9 cellular contexts compared by ENCODE assay signal in genomic region chr11:122851366-122852011, GRCh38. TPM values are rescaled to one million over a fixed set of nuclear protein-coding genes. Genes with fewer than 3 reads are reported as not detected.
DNase-seq lines count a peak whose midpoint lies in the region; ATAC-seq and TF ChIP-seq lines count a peak whose summit lies in the region.
"Had no signal": no experiment of that assay in that cellular context is flagged by ENCODE, and none has a peak within 500 bp of the region (broad histone marks: within the 10 kb centered on the region; RNA-seq: fewer than 3 reads in every experiment).

No MANE protein-coding gene starts in this region.

- peaks cover 2% of the 10 kb centered on the region for H3K36me3 Mint-ChIP-seq in T-helper 17 cell (ENCODE audit: low read depth)
- H3K36me3 Mint-ChIP-seq in natural killer cell treated with Interleukin-12 subunit alpha and Interleukin-12 subunit beta and Interleukin-15 and Interleukin-18, amount 100 ng/mL, for 72 hours: no peaks in the 10 kb centered on the region
- no peaks in the 10 kb centered on the region for H3K36me3 Mint-ChIP-seq in osteocyte (ENCODE audit: unreplicated experiment)

- peaks cover 21% of the 10 kb centered on the region for H3K4me1 Mint-ChIP-seq in T-helper 17 cell
- peaks cover 47 to 59% of the 10 kb centered on the region in 2 donors for H3K4me1 Mint-ChIP-seq in natural killer cell treated with Interleukin-12 subunit alpha and Interleukin-12 subunit beta and Interleukin-15 and Interleukin-18, amount 100 ng/mL, for 72 hours (ENCODE audit: low read depth in 2 of 2)
- peaks cover 40% of the 10 kb centered on the region for H3K4me1 Mint-ChIP-seq in osteocyte (ENCODE audit: unreplicated experiment)

- peak; percentile 52 for ATAC-seq in HG02840 (IDR thresholded peaks at IDR 0.05; ENCODE audit: low FRiP score, unreplicated experiment)
- ATAC-seq in T-helper 17 cell: peak; percentile 84
- no peak for ATAC-seq in natural killer cell treated with Interleukin-12 subunit alpha and Interleukin-12 subunit beta and Interleukin-15 and Interleukin-18, amount 100 ng/mL, for 72 hours
- ATAC-seq: PC-3 had no signal

- H3K9me3 ChIP-seq in T-helper 17 cell (ENCODE audit: control insufficient read depth, low read length, poor library complexity, severe bottlenecking): no peaks in the 10 kb centered on the region

- peak; percentile 12 to 13 for DNase-seq in activated CD4-positive, alpha-beta T cell treated with anti-CD3 and anti-CD28 coated beads for 4 hours
- DNase-seq in activated CD4-positive, alpha-beta T cell treated with anti-CD3 and anti-CD28 coated beads for 48 hours: no peak
- no peak for DNase-seq in T-helper 17 cell
- no peak for DNase-seq in natural killer cell treated with Interleukin-12 subunit alpha and Interleukin-12 subunit beta and Interleukin-15 and Interleukin-18, amount 100 ng/mL, for 72 hours (ENCODE audit: low spot score)
- no peak for DNase-seq in cortex of kidney (lab: John Stamatoyannopoulos, UW)
- no peak for DNase-seq in foreskin fibroblast
- DNase-seq in osteocyte (ENCODE audit: extremely low spot score, unreplicated experiment): no peak
- DNase-seq: PC-3 had no signal

- no peak overlapping the region for H3K4me3 ChIP-seq in foreskin fibroblast (ENCODE audit: low read depth in 1 of 2, low read length in 2 of 2)

- H3K9me3 Mint-ChIP-seq in natural killer cell treated with Interleukin-12 subunit alpha and Interleukin-12 subunit beta and Interleukin-15 and Interleukin-18, amount 100 ng/mL, for 72 hours: no peaks in the 10 kb centered on the region
- no peaks in the 10 kb centered on the region for H3K9me3 Mint-ChIP-seq in osteocyte (ENCODE audit: unreplicated experiment)

- H3K4me3 Mint-ChIP-seq in T-helper 17 cell (peak overlapping the region; percentile 85), osteocyte (ENCODE audit: unreplicated experiment) (no peak overlapping the region)
- peak overlapping the region; percentile 74 for H3K4me3 Mint-ChIP-seq in natural killer cell treated with Interleukin-12 subunit alpha and Interleukin-12 subunit beta and Interleukin-15 and Interleukin-18, amount 100 ng/mL, for 72 hours

- no peak for TF ChIP-seq CTCF in foreskin fibroblast (IDR thresholded peaks at IDR 0.05; ENCODE audit: low read depth, low read length)
- TF ChIP-seq CTCF in osteocyte (IDR thresholded peaks at IDR 0.05): no peak

- H3K27me3 Mint-ChIP-seq in T-helper 17 cell (peaks cover 27% of the 10 kb centered on the region), osteocyte (ENCODE audit: unreplicated experiment) (no peaks in the 10 kb centered on the region)
- peaks cover 0 to 6% of the 10 kb centered on the region in 2 donors for H3K27me3 Mint-ChIP-seq in natural killer cell treated with Interleukin-12 subunit alpha and Interleukin-12 subunit beta and Interleukin-15 and Interleukin-18, amount 100 ng/mL, for 72 hours

- peak overlapping the region; percentile 57 for H3K27ac Mint-ChIP-seq in T-helper 17 cell
- peak overlapping the region; percentile 10 to 55 for H3K27ac Mint-ChIP-seq in natural killer cell treated with Interleukin-12 subunit alpha and Interleukin-12 subunit beta and Interleukin-15 and Interleukin-18, amount 100 ng/mL, for 72 hours
- H3K27ac Mint-ChIP-seq in osteocyte (ENCODE audit: unreplicated experiment): no peak overlapping the region

RNA-seq across cellular contexts. Expression of gene CRTAM, which starts 13.2 kb away (rescaled TPM):
- total RNA-seq in T-helper 17 cell (not detected), osteocyte (not detected in 2 replicates)
- 1 to 10 TPM in 1 of 2 donors, under 1 TPM in 1; 0.98 to 2.9 TPM for total RNA-seq in natural killer cell treated with Interleukin-12 subunit alpha and Interleukin-12 subunit beta and Interleukin-15 and Interleukin-18, amount 100 ng/mL, for 72 hours
- total RNA-seq: PC-3 had no signal

RNA-seq across cellular contexts. Expression of gene JHY, which starts 31.1 kb away (rescaled TPM):
- 1 to 10 TPM; 2.2 to 3.0 TPM for total RNA-seq in T-helper 17 cell
- total RNA-seq in natural killer cell treated with Interleukin-12 subunit alpha and Interleukin-12 subunit beta and Interleukin-15 and Interleukin-18, amount 100 ng/mL, for 72 hours: under 1 TPM; 0.55 to 0.59 TPM
- 7.3 and 8.6 TPM in 2 replicates for total RNA-seq in osteocyte

Comparison
In these comparisons a context has a peak if more than half of its experiments do, and no peak if none do; other contexts are left out.
1. DNase-seq: peak in activated CD4-positive, alpha-beta T cell treated with anti-CD3 and anti-CD28 coated beads for 4 hours (2 of 2); none in activated CD4-positive, alpha-beta T cell treated with anti-CD3 and anti-CD28 coated beads for 48 hours (single experiment), T-helper 17 cell (0 of 3), natural killer cell treated with Interleukin-12 subunit alpha and Interleukin-12 subunit beta and Interleukin-15 and Interleukin-18, amount 100 ng/mL, for 72 hours (single experiment), cortex of kidney (single experiment), foreskin fibroblast (0 of 2) and osteocyte (single experiment).
2. ATAC-seq: peak in HG02840 (single experiment) and T-helper 17 cell (single experiment); none in natural killer cell treated with Interleukin-12 subunit alpha and Interleukin-12 subunit beta and Interleukin-15 and Interleukin-18, amount 100 ng/mL, for 72 hours (0 of 2).